Comparison of ENCODE assay signal across 8 cellular contexts in genomic region chr6:25963426-25964123, GRCh38. TPM values are rescaled to one million over a fixed set of nuclear protein-coding genes. Genes with fewer than 3 reads are reported as not detected.
A peak's percentile ranks its signal among the peaks of the same experiment; 100 is the strongest.
DNase-seq lines count a peak whose midpoint lies in the region; ATAC-seq and TF ChIP-seq lines count a peak whose summit lies in the region.

No MANE protein-coding gene starts in this region.

- POLR2A ChIA-PET in Panc1 (lab: Charles Lee) = no interaction called here

- DNase-seq in T-helper 1 cell = no peak
- DNase-seq in Panc1 (ENCODE audit: low read depth, low spot score) = no peak
- DNase-seq in esophagus squamous epithelium (lab: John Stamatoyannopoulos, UW) = no peak
- no peak for DNase-seq in osteoblast (ENCODE audit: insufficient read length, low spot score, missing footprints)
- DNase-seq in NCI-H69 (lab: John Stamatoyannopoulos, UW) = no peak
- no peak for DNase-seq in WERI-Rb-1

- peaks cover 75% of the 10 kb centered on the region for H3K4me1 Mint-ChIP-seq in T-helper 1 cell treated with Interleukin-12 subunit alpha and Interleukin-12 subunit beta and Interleukin-4 antibody, amounts not matched to agents 30 μg/mL and 1 μg/mL, for 36 hours (ENCODE audit: low read depth)

- H4K20me1 ChIP-seq in osteoblast (ENCODE audit: insufficient read depth, low read length) = peaks cover 6% of the 10 kb centered on the region

- no peak overlapping the region for H2AFZ ChIP-seq in osteoblast (ENCODE audit: low read length)

- TF ChIP-seq POLR2A in esophagus squamous epithelium (IDR thresholded peaks at IDR 0.05) = no peak

- H3K36me3 Mint-ChIP-seq in T-helper 1 cell treated with Interleukin-12 subunit alpha and Interleukin-12 subunit beta and Interleukin-4 antibody, amounts not matched to agents 30 μg/mL and 1 μg/mL, for 36 hours (ENCODE audit: low read depth) = peaks cover 55% of the 10 kb centered on the region

- H3K9me3 Mint-ChIP-seq in T-helper 1 cell treated with Interleukin-12 subunit alpha and Interleukin-12 subunit beta and Interleukin-4 antibody, amounts not matched to agents 30 μg/mL and 1 μg/mL, for 36 hours = peaks cover 12% of the 10 kb centered on the region

- H3K27me3 ChIP-seq in Panc1 (ENCODE audit: control insufficient read depth, insufficient read depth, low read length) (no peaks in the 10 kb centered on the region), esophagus squamous epithelium (no peaks in the 10 kb centered on the region), osteoblast (ENCODE audit: insufficient read depth, low read length) (no peaks in the 10 kb centered on the region), WERI-Rb-1 (ENCODE audit: insufficient read depth, low read depth, severe bottlenecking) (no peaks in the 10 kb centered on the region)

- WGBS in esophagus squamous epithelium, 2 donors = 5 to 7% methylated on average over 6 of the region's 6 CpGs

- CTCF ChIA-PET in Panc1 (lab: Charles Lee) = interaction anchor here (1.3 kb wide), 1 partner anchor 246 kb away, joined by 3 read pairs; no protein-coding TSS in a partner anchor

- no peak for TF ChIP-seq CTCF in Panc1 (IDR thresholded peaks at IDR 0.05)
- no peak for TF ChIP-seq CTCF in esophagus squamous epithelium (IDR thresholded peaks at IDR 0.05)
- no peak for TF ChIP-seq CTCF in osteoblast (IDR thresholded peaks at IDR 0.05; ENCODE audit: extremely low read depth, low read depth, low read length)
- TF ChIP-seq CTCF in WERI-Rb-1 (IDR thresholded peaks at IDR 0.05; ENCODE audit: low read depth, low read length) = no peak

- H3K4me3 Mint-ChIP-seq in T-helper 1 cell treated with Interleukin-12 subunit alpha and Interleukin-12 subunit beta and Interleukin-4 antibody, amounts not matched to agents 30 μg/mL and 1 μg/mL, for 36 hours = peak overlapping the region; percentile 98

- in situ Hi-C loops in Panc1 (cut with HindIII; ENCODE audit: low pct_unique_long_range_greater_than_20kb, low sequenced_read_pairs) = no loop called here

- H3K27me3 Mint-ChIP-seq in T-helper 1 cell treated with Interleukin-12 subunit alpha and Interleukin-12 subunit beta and Interleukin-4 antibody, amounts not matched to agents 30 μg/mL and 1 μg/mL, for 36 hours (ENCODE audit: low read depth) = no peaks in the 10 kb centered on the region

- intact Hi-C loops in Panc1 (cut with micrococcal nuclease; ENCODE audit: unreplicated experiment) (no loop called here), esophagus squamous epithelium (cut with DNase I) (no loop called here)

- peak overlapping the region; percentile 86 for H3K27ac Mint-ChIP-seq in T-helper 1 cell treated with Interleukin-12 subunit alpha and Interleukin-12 subunit beta and Interleukin-4 antibody, amounts not matched to agents 30 μg/mL and 1 μg/mL, for 36 hours

- ATAC-seq in Panc1 = peak; percentile 36; the same call in 1 of the 2 replicates
- ATAC-seq in HG03280 (IDR thresholded peaks at IDR 0.05; ENCODE audit: unreplicated experiment) = no peak

- H3K4me3 ChIP-seq in Panc1 (ENCODE audit: low read depth in 2 of 2, low read length in 2 of 2) (peak overlapping the region; percentile 35 to 63), esophagus squamous epithelium (peak overlapping the region; percentile 48 to 66 (median 62)), osteoblast (ENCODE audit: insufficient read depth, low read length) (peak overlapping the region; percentile 85), WERI-Rb-1 (ENCODE audit: low read depth, low read length) (no peak overlapping the region)

- peak overlapping the region; percentile 97 for H3K4me2 ChIP-seq in osteoblast (ENCODE audit: insufficient read depth, low read length)

- BruUV-seq in Panc1 (replicated peaks; lab: Mats Ljungman, UMichigan) = no TSS peak

- H3K36me3 ChIP-seq in Panc1 (ENCODE audit: control insufficient read depth, insufficient read depth, low read length) (no peaks in the 10 kb centered on the region; the same call in none of the 2 replicates), esophagus squamous epithelium (peaks cover 4 to 39% (median 13%) of the 10 kb centered on the region in 3 donors), osteoblast (ENCODE audit: insufficient read depth, low read length) (peaks cover 23% of the 10 kb centered on the region), WERI-Rb-1 (no peaks in the 10 kb centered on the region)

- H3K4me1 ChIP-seq in Panc1 (ENCODE audit: control insufficient read depth, insufficient read depth, low read length) = peaks cover 12% of the 10 kb centered on the region; the same call in 1 of the 2 replicates
- H3K4me1 ChIP-seq in esophagus squamous epithelium = peaks cover 13 to 77% (median 47%) of the 10 kb centered on the region in 3 donors
- H3K4me1 ChIP-seq in osteoblast (ENCODE audit: insufficient read depth, low read length) = peaks cover 29% of the 10 kb centered on the region

- H3K27ac ChIP-seq in Panc1 (ENCODE audit: low read length) = peak overlapping the region; percentile 44; the same call in 1 of the 2 replicates
- peak overlapping the region; percentile 92 to 97 (median 94) for H3K27ac ChIP-seq in esophagus squamous epithelium
- H3K27ac ChIP-seq in osteoblast (ENCODE audit: low read depth, low read length) = peak overlapping the region; percentile 48
- H3K27ac ChIP-seq in WERI-Rb-1 = no peak overlapping the region

- peaks cover 49% of the 10 kb centered on the region for H3K79me2 ChIP-seq in osteoblast (ENCODE audit: insufficient read depth, low read length)

- no peaks in the 10 kb centered on the region for H3K9me3 ChIP-seq in Panc1 (ENCODE audit: control insufficient read depth, insufficient read depth, low read depth, low read length)
- no peaks in the 10 kb centered on the region for H3K9me3 ChIP-seq in esophagus squamous epithelium
- H3K9me3 ChIP-seq in osteoblast (ENCODE audit: low read depth, low read length) = no peaks in the 10 kb centered on the region
- H3K9me3 ChIP-seq in WERI-Rb-1 (ENCODE audit: severe bottlenecking) = peaks cover 13% of the 10 kb centered on the region

RNA-seq across cellular contexts. Expression of gene TRIM38, which starts 1.0 kb away (rescaled TPM):
- 4.4 TPM for total RNA-seq in Panc1 (2021; ENCODE audit: unreplicated experiment)
- 1.9 TPM for polyA plus RNA-seq in Panc1 (2012; ENCODE audit: insufficient read length)
- total RNA-seq in esophagus squamous epithelium = 1 to 10 TPM; 7.7 to 9.0 (median 8.5) TPM
- total RNA-seq in osteoblast = 13.0 and 13.3 TPM in 2 replicates

RNA-seq across cellular contexts. Expression of gene SLC17A2, which starts 33.1 kb away (rescaled TPM):
- not detected for total RNA-seq in Panc1 (2021; ENCODE audit: unreplicated experiment)
- polyA plus RNA-seq in Panc1 (2012; ENCODE audit: insufficient read length) = not detected
- not detected for total RNA-seq in esophagus squamous epithelium
- total RNA-seq in osteoblast = not detected in 2 replicates
